Comparison of ENCODE assay signal across 8 cellular contexts in genomic region chr19:2051771-2052704, GRCh38. TPM values are rescaled to one million over a fixed set of nuclear protein-coding genes. Genes with fewer than 3 reads are reported as not detected.
A peak's percentile ranks its signal among the peaks of the same experiment; 100 is the strongest.
DNase-seq lines count a peak whose midpoint lies in the region; ATAC-seq and TF ChIP-seq lines count a peak whose summit lies in the region.

No MANE protein-coding gene starts in this region.

- no peak for TF ChIP-seq CTCF in A673 (conservative IDR thresholded peaks at IDR 0.05; ENCODE audit: low read depth, low read length)
- no peak for TF ChIP-seq CTCF in HFFc6 (IDR thresholded peaks at IDR 0.05)

- intact Hi-C loops in A673 (cut with micrococcal nuclease; ENCODE audit: unreplicated experiment), result no loop called here
- intact Hi-C loops in left cardiac atrium (cut with DNase I), result no loop called here

- H3K27me3 ChIP-seq in A673 (replicated peaks; ENCODE audit: insufficient read depth, low read depth, low read length, poor library complexity), result no peaks in the 10 kb centered on the region

- no peaks in the 10 kb centered on the region for H3K36me3 Mint-ChIP-seq in HFFc6 (ENCODE audit: low read depth)

- H3K27me3 Mint-ChIP-seq in HFFc6 (ENCODE audit: insufficient read depth), result peaks cover 1% of the 10 kb centered on the region

- no TSS peak for BruUV-seq in A673 (replicated peaks; lab: Mats Ljungman, UMichigan)

- peak overlapping the region; percentile 86 for H3K27ac ChIP-seq in A673 (ENCODE audit: low read depth, low read length, poor library complexity, severe bottlenecking)

- POLR2A ChIA-PET in A673 (lab: Charles Lee; ENCODE audit: low non-redundant PET), result interaction anchor here (0.6 to 0.7 kb wide), 2 partner anchors 10 to 36 kb away, joined by 3 read pairs; no protein-coding TSS in a partner anchor

- CTCF ChIA-PET in A673 (lab: Charles Lee), result interaction anchor here (0.6 kb wide), 1 partner anchor 99 kb away, joined by 5 read pairs; no protein-coding TSS in a partner anchor

- H3K4me1 ChIP-seq in A673 (ENCODE audit: insufficient read depth, low read length, poor library complexity, severe bottlenecking), result peaks cover 25% of the 10 kb centered on the region

- H3K36me3 ChIP-seq in A673 (ENCODE audit: insufficient read depth, low read length, poor library complexity, severe bottlenecking), result no peaks in the 10 kb centered on the region

- peaks cover 15% of the 10 kb centered on the region for H3K4me1 Mint-ChIP-seq in HFFc6 (ENCODE audit: low read depth)

- peak overlapping the region; percentile 98 for H3K4me3 ChIP-seq in A673 (ENCODE audit: low read depth, low read length, poor library complexity, severe bottlenecking)

- ATAC-seq in left cardiac atrium (peak in 1 of 2 donors; percentile 14), GM21825 (IDR thresholded peaks at IDR 0.05; ENCODE audit: unreplicated experiment) (no peak), HG02588 (IDR thresholded peaks at IDR 0.05; ENCODE audit: unreplicated experiment) (no peak)

- H3K9me3 ChIP-seq in A673 (ENCODE audit: low read depth, low read length, poor library complexity, severe bottlenecking), result no peaks in the 10 kb centered on the region

- H3K27ac Mint-ChIP-seq in HFFc6, result peak overlapping the region; percentile 64

- no peaks in the 10 kb centered on the region for H3K9me3 Mint-ChIP-seq in HFFc6

- H3K4me3 Mint-ChIP-seq in HFFc6, result peak overlapping the region; percentile 62; the same call in 1 of the 2 replicates

- no peak for DNase-seq in A673 (ENCODE audit: low spot score)
- no peak for DNase-seq in HFFc6
- DNase-seq in activated CD8-positive, alpha-beta memory T cell treated with anti-CD3 and anti-CD28 coated beads, Interleukin-2, amount 50 U/mL, for 48 hours, result peak; percentile 72
- DNase-seq in left cardiac atrium, result peak; percentile 76
- peak; percentile 58 for DNase-seq in stimulated activated CD8-positive, alpha-beta memory T cell treated with anti-CD3 and anti-CD28 coated beads, Interleukin-4, amount 100 ng/mL, for 48 hours
- no peak for DNase-seq in AML-193 (lab: John Stamatoyannopoulos, UW)

RNA-seq across cellular contexts. Expression of gene MKNK2, which starts 1.0 kb away (rescaled TPM):
- total RNA-seq in A673 (2021) (106 and 107 TPM in 2 replicates), left cardiac atrium (100 to 1,000 TPM; 127 to 174 TPM)
- 10 to 100 TPM; 61.5 to 82.9 (median 65.2) TPM for total RNA-seq in HFFc6 (2021; fragmentation: NEBNext Ultra II Directional; extraction: Animal tissue kit (Norgen Biotek cat#: 25700))

RNA-seq across cellular contexts. Expression of gene BTBD2, which starts 36.5 kb away (rescaled TPM):
- total RNA-seq in A673 (2021) (91.7 and 110 TPM in 2 replicates), left cardiac atrium (10 to 100 TPM; 51.4 to 54.3 TPM)
- 10 to 100 TPM; 74.1 to 95.6 (median 84.7) TPM for total RNA-seq in HFFc6 (2021; fragmentation: NEBNext Ultra II Directional; extraction: Animal tissue kit (Norgen Biotek cat#: 25700))

RNA-seq across cellular contexts. Expression of gene MOB3A, which starts 44.1 kb away (rescaled TPM):
- total RNA-seq in A673 (2021) (40.7 and 47.1 TPM in 2 replicates), left cardiac atrium (10 to 100 TPM; 24.9 to 28.6 TPM)
- total RNA-seq in HFFc6 (2021; fragmentation: NEBNext Ultra II Directional; extraction: Animal tissue kit (Norgen Biotek cat#: 25700)), result 10 to 100 TPM; 47.1 to 52.6 (median 51.2) TPM

RNA-seq across cellular contexts. Expression of gene IZUMO4, which starts 44.7 kb away (rescaled TPM):
- total RNA-seq in A673 (2021) (1.6 and 2.5 TPM in 2 replicates), left cardiac atrium (1 to 10 TPM in 1 of 2 donors, under 1 TPM in 1; 0.89 to 2.3 TPM)
- total RNA-seq in HFFc6 (2021; fragmentation: NEBNext Ultra II Directional; extraction: Animal tissue kit (Norgen Biotek cat#: 25700)), result 1 to 10 TPM in 5 of 6 experiments, under 1 TPM in 1; 0.68 to 1.9 (median 1.5) TPM

Comparison
In these comparisons a context has a peak if more than half of its experiments do, and no peak if none do; other contexts are left out.
1. DNase-seq: peak in activated CD8-positive, alpha-beta memory T cell treated with anti-CD3 and anti-CD28 coated beads, Interleukin-2, amount 50 U/mL, for 48 hours (single experiment), left cardiac atrium (single experiment) and stimulated activated CD8-positive, alpha-beta memory T cell treated with anti-CD3 and anti-CD28 coated beads, Interleukin-4, amount 100 ng/mL, for 48 hours (single experiment); none in A673 (single experiment), HFFc6 (single experiment) and AML-193 (0 of 2).